8 cellular contexts compared by ENCODE assay signal in the genomic region with DNA sequence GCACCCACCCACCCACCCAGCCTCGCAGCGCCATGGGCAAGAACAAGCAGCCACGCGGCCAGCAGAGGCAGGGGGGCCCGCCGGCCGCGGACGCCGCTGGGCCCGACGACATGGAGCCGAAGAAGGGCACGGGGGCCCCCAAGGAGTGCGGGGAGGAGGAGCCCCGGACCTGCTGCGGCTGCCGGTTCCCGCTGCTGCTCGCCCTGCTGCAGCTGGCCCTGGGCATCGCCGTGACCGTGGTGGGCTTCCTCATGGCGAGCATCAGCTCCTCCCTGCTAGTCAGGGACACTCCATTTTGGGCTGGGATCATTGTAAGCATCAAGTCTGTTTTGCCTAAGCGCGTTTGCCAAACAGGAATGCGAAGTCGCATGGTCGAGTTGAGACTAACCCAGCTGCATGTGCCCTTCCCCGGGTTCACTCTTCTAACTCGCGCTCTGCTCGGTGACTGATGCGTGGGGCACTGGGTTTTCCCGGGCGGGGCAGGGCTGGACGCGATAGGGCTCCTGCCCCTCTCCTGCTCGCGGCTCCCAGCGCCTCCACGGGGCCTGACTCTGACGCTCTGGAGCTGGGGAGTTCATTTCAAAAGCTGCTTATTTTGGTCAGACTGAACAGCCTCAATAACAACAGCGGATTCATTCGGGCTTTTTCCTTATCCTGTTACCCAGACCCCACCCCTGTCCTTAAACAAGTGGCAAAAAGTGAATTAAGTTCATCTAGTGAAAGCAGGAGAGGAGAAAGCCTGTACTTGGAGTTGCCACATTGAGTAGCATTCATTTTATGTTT. TPM values are rescaled to one million over a fixed set of nuclear protein-coding genes. Genes with fewer than 3 reads are reported as not detected.
DNase-seq lines count a peak whose midpoint lies in the region; TF ChIP-seq lines count a peak whose summit lies in the region.

No MANE protein-coding gene starts in this region.

- peak; percentile 5 for DNase-seq in stimulated activated CD4-positive, alpha-beta T cell treated with anti-CD3 and anti-CD28 coated beads, Interleukin-4, amount 100 ng/mL, for 1 hour
- no peak for DNase-seq in stimulated activated CD4-positive, alpha-beta T cell treated with anti-CD3 and anti-CD28 coated beads, Interleukin-2, amount 100 ng/mL, for 48 hours
- DNase-seq in anterior cingulate cortex (lab: John Stamatoyannopoulos, UW): peak in 56 of 58 donors; percentile 12 to 91 (median 67)
- peak; percentile 21 for DNase-seq in hepatic stellate cell (ENCODE audit: low spot score)
- DNase-seq in trophoblast cell: peak; percentile 38 to 54
- DNase-seq in NK-92 (lab: John Stamatoyannopoulos, UW; ENCODE audit: unreplicated experiment): no peak
- no peak for DNase-seq in HUDEP-2 (lab: John Stamatoyannopoulos, UW; ENCODE audit: unreplicated experiment in 76 of 76)

- no peak overlapping the region for H3K9ac ChIP-seq in trophoblast cell (ENCODE audit: low read length)

- TF ChIP-seq EP300 in Ishikawa (IDR thresholded peaks at IDR 0.05; ENCODE audit: borderline replicate concordance): no peak

- H3K4me3 ChIP-seq in trophoblast cell (ENCODE audit: low read depth, low read length): peak overlapping the region; percentile 68

- no peak overlapping the region for H2BK12ac ChIP-seq in trophoblast cell (ENCODE audit: low read length)

- peak overlapping the region; percentile 73 for H2AFZ ChIP-seq in trophoblast cell (ENCODE audit: insufficient read depth, low read length, poor library complexity)

- no peak overlapping the region for H2BK120ac ChIP-seq in trophoblast cell (ENCODE audit: insufficient read depth, low read length, poor library complexity)

- peak overlapping the region; percentile 33 for H3K18ac ChIP-seq in trophoblast cell (ENCODE audit: low read length)

- H4K8ac ChIP-seq in trophoblast cell (ENCODE audit: low read depth, low read length): peak overlapping the region; percentile 61

- no peak overlapping the region for H3K23ac ChIP-seq in trophoblast cell (ENCODE audit: low read length)

- peaks cover 1% of the 10 kb centered on the region for H3K9me3 ChIP-seq in trophoblast cell (ENCODE audit: insufficient read depth, low read depth, low read length)

- peaks cover 2% of the 10 kb centered on the region for H3K79me1 ChIP-seq in trophoblast cell (ENCODE audit: low read length)

- H3K4me2 ChIP-seq in trophoblast cell (ENCODE audit: low read length): peak overlapping the region; percentile 77

- no peak overlapping the region for H2AK5ac ChIP-seq in trophoblast cell (ENCODE audit: low read length)

- no peak overlapping the region for H2BK5ac ChIP-seq in trophoblast cell (ENCODE audit: low read depth, low read length, poor library complexity)

- 0 out of 2 replicates have a peak, but pooled peaks have one; percentile 4 for TF ChIP-seq RAD21 in Ishikawa (IDR thresholded peaks at IDR 0.05; ENCODE audit: low read depth)

- peak overlapping the region; percentile 48 for H4K91ac ChIP-seq in trophoblast cell (ENCODE audit: low read depth, low read length)

- WGBS in trophoblast cell (ENCODE audit: extremely low coverage, insufficient coverage, insufficient read length): no CpG with 5 or more reads among the region's 45 CpGs

- peaks cover 3% of the 10 kb centered on the region for H3K27me3 ChIP-seq in trophoblast cell (ENCODE audit: insufficient read depth, low read length)

- no peaks in the 10 kb centered on the region for H3K36me3 ChIP-seq in trophoblast cell (ENCODE audit: control insufficient read depth in 1 of 2, insufficient read depth in 2 of 2, low read length in 2 of 2)

- H3K4ac ChIP-seq in trophoblast cell (ENCODE audit: low read depth, low read length): no peak overlapping the region

- H3K79me2 ChIP-seq in trophoblast cell (ENCODE audit: control insufficient read depth, insufficient read depth, low read length, poor library complexity): peaks cover 4% of the 10 kb centered on the region

- peak overlapping the region; percentile 18 for H3K14ac ChIP-seq in trophoblast cell (ENCODE audit: low read length)

- no peak overlapping the region for H3K27ac ChIP-seq in trophoblast cell (ENCODE audit: low read depth, low read length)

- peak overlapping the region; percentile 12 for H4K12ac ChIP-seq in trophoblast cell (ENCODE audit: low read depth, low read length)

- H3K4me1 ChIP-seq in trophoblast cell (ENCODE audit: control insufficient read depth in 1 of 2, insufficient read depth in 2 of 2, low read length in 2 of 2): peaks cover 0 to 4% of the 10 kb centered on the region in 2 experiments

TF ChIP-seq in Ishikawa, 13 proteins besides CTCF, POLR2A, EP300 and RAD21:
- TF ChIP-seq CEBPB (IDR thresholded peaks at IDR 0.05) (no peak), TAF1 (IDR thresholded peaks at IDR 0.05; ENCODE audit: low read depth) (peak; percentile 48; the same call in 1 of the 2 replicates), TEAD4 (IDR thresholded peaks at IDR 0.05) (peak; percentile 15; the same call in 1 of the 2 replicates), CREB1 (IDR thresholded peaks at IDR 0.05; ENCODE audit: low read depth) (no peak), TCF12 (IDR thresholded peaks at IDR 0.05; ENCODE audit: low read depth) (peak; percentile 44; the same call in 1 of the 2 replicates), EGR1 (IDR thresholded peaks at IDR 0.05) (no peak), NFIC (IDR thresholded peaks at IDR 0.05) (no peak), ZBTB7A (IDR thresholded peaks at IDR 0.05; ENCODE audit: low read depth) (0 out of 2 replicates have a peak, but pooled peaks have one; percentile 20), FOXM1 (IDR thresholded peaks at IDR 0.05; ENCODE audit: borderline replicate concordance, low read depth) (no peak; the same call in 1 of the 2 replicates), YY1 (IDR thresholded peaks at IDR 0.05; ENCODE audit: low read depth) (no peak)
- TF ChIP-seq, protein P1, sequence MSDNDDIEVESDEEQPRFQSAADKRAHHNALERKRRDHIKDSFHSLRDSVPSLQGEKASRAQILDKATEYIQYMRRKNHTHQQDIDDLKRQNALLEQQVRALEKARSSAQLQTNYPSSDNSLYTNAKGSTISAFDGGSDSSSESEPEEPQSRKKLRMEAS (IDR thresholded peaks at IDR 0.05): peak; percentile 76
- TF ChIP-seq, protein P2, sequence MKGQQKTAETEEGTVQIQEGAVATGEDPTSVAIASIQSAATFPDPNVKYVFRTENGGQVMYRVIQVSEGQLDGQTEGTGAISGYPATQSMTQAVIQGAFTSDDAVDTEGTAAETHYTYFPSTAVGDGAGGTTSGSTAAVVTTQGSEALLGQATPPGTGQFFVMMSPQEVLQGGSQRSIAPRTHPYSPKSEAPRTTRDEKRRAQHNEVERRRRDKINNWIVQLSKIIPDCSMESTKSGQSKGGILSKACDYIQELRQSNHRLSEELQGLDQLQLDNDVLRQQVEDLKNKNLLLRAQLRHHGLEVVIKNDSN (IDR thresholded peaks at IDR 0.05): no peak
- TF ChIP-seq, protein P3, sequence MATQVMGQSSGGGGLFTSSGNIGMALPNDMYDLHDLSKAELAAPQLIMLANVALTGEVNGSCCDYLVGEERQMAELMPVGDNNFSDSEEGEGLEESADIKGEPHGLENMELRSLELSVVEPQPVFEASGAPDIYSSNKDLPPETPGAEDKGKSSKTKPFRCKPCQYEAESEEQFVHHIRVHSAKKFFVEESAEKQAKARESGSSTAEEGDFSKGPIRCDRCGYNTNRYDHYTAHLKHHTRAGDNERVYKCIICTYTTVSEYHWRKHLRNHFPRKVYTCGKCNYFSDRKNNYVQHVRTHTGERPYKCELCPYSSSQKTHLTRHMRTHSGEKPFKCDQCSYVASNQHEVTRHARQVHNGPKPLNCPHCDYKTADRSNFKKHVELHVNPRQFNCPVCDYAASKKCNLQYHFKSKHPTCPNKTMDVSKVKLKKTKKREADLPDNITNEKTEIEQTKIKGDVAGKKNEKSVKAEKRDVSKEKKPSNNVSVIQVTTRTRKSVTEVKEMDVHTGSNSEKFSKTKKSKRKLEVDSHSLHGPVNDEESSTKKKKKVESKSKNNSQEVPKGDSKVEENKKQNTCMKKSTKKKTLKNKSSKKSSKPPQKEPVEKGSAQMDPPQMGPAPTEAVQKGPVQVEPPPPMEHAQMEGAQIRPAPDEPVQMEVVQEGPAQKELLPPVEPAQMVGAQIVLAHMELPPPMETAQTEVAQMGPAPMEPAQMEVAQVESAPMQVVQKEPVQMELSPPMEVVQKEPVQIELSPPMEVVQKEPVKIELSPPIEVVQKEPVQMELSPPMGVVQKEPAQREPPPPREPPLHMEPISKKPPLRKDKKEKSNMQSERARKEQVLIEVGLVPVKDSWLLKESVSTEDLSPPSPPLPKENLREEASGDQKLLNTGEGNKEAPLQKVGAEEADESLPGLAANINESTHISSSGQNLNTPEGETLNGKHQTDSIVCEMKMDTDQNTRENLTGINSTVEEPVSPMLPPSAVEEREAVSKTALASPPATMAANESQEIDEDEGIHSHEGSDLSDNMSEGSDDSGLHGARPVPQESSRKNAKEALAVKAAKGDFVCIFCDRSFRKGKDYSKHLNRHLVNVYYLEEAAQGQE (IDR thresholded peaks at IDR 0.05; ENCODE audit: low read depth): no peak

RNA-seq across cellular contexts. Expression of a gene that starts 0.5 kb away (rescaled TPM):
- polyA plus RNA-seq in trophoblast cell (2013): 0.74 and 0.90 TPM in 2 replicates

Comparison
In these comparisons a context has a peak if more than half of its experiments do, and no peak if none do; other contexts are left out.
1. DNase-seq: peak in stimulated activated CD4-positive, alpha-beta T cell treated with anti-CD3 and anti-CD28 coated beads, Interleukin-4, amount 100 ng/mL, for 1 hour (single experiment), anterior cingulate cortex (56 of 58), hepatic stellate cell (single experiment) and trophoblast cell (2 of 2); none in stimulated activated CD4-positive, alpha-beta T cell treated with anti-CD3 and anti-CD28 coated beads, Interleukin-2, amount 100 ng/mL, for 48 hours (0 of 2), NK-92 (single experiment) and HUDEP-2 (0 of 76).